1 cellular context compared by ENCODE assay signal in genomic region chr10:112774210-112774609, GRCh38.
TF ChIP-seq lines count a peak whose summit lies in the region.

No MANE protein-coding gene starts in this region.

TF ChIP-seq in H1, 55 proteins besides CTCF, POLR2A, EP300 and RAD21:
- no peak for TF ChIP-seq BCL11A (IDR thresholded peaks at IDR 0.05; ENCODE audit: low read depth in 2 of 2, low read length in 2 of 2)
- no peak for TF ChIP-seq EGR1 (IDR thresholded peaks at IDR 0.05; ENCODE audit: borderline replicate concordance, low read depth, low read length)
- no peak for TF ChIP-seq JUND (IDR thresholded peaks at IDR 0.05; ENCODE audit: low read length)
- no peak for TF ChIP-seq RNF2 (IDR thresholded peaks at IDR 0.05; ENCODE audit: borderline replicate concordance, low read depth, low read length, missing control alignments, poor library complexity, severe bottlenecking)
- TF ChIP-seq JUN (IDR thresholded peaks at IDR 0.05; ENCODE audit: low read depth, low read length): no peak
- no peak for TF ChIP-seq TEAD4 (IDR thresholded peaks at IDR 0.05; ENCODE audit: low read depth, low read length)
- TF ChIP-seq SIN3A (conservative IDR thresholded peaks at IDR 0.05 in 1 of 2, IDR thresholded peaks at IDR 0.05 in 1 of 2; ENCODE audit: low read depth in 1 of 2, low read length in 2 of 2): no peak
- TF ChIP-seq HDAC6 (IDR thresholded peaks at IDR 0.05; ENCODE audit: low read depth, low read length): no peak
- TF ChIP-seq CTBP2 (IDR thresholded peaks at IDR 0.05; ENCODE audit: borderline replicate concordance, insufficient read depth, insufficient read length, low read length): no peak
- TF ChIP-seq GTF2F1 (IDR thresholded peaks at IDR 0.05; ENCODE audit: borderline replicate concordance, low read depth, low read length): no peak
